ENCODE assay signal across 26 cellular contexts in genomic region chr10:11706911-11707567, GRCh38. TPM values are rescaled to one million over a fixed set of nuclear protein-coding genes. Genes with fewer than 3 reads are reported as not detected.
DNase-seq lines count a peak whose midpoint lies in the region; ATAC-seq and TF ChIP-seq lines count a peak whose summit lies in the region.
"Had no signal": no experiment of that assay in that cellular context is flagged by ENCODE, and none has a peak within 500 bp of the region (broad histone marks: within the 10 kb centered on the region; RNA-seq: fewer than 3 reads in every experiment).

No MANE protein-coding gene starts in this region.

- no peaks in the 10 kb centered on the region for H3K9me3 ChIP-seq in OCI-LY3 (ENCODE audit: insufficient read depth, low read length)
- H3K9me3 ChIP-seq in neural progenitor cell (ENCODE audit: low read depth), result no peaks in the 10 kb centered on the region
- H3K9me3 ChIP-seq: pancreas, SJSA1, stomach, transverse colon had no signal

- no peak overlapping the region for H3K9ac ChIP-seq in OCI-LY3 (ENCODE audit: low read length)
- no peak overlapping the region for H3K9ac ChIP-seq in neural progenitor cell
- H3K9ac ChIP-seq: BLaER1 treated with 17β-estradiol and CSF1 and Interleukin-3, amounts not matched to agents 10 nM and 100 nM had no signal

- H3K27me3 ChIP-seq in OCI-LY3 (ENCODE audit: low read depth, low read length) (peaks cover 73% of the 10 kb centered on the region), neural progenitor cell (no peaks in the 10 kb centered on the region)
- H3K27me3 ChIP-seq: BLaER1 treated with 17β-estradiol and CSF1 and Interleukin-3, amounts not matched to agents 10 nM and 100 nM; hepatocyte; pancreas; stomach; transverse colon had no signal

- TF ChIP-seq CTCF in GM12865 (IDR thresholded peaks at IDR 0.05; ENCODE audit: insufficient read depth, low read depth, low read length, missing control alignments) (peak; percentile 5), OCI-LY3 (IDR thresholded peaks at IDR 0.05; ENCODE audit: low read depth, low read length) (peak; percentile 21), endothelial cell (IDR thresholded peaks at IDR 0.05; ENCODE audit: unreplicated experiment) (peak; percentile 27), neural progenitor cell (IDR thresholded peaks at IDR 0.05) (peak; percentile 30)

- H3K36me3 Mint-ChIP-seq in endothelial cell (ENCODE audit: low read depth, unreplicated experiment) (no peaks in the 10 kb centered on the region), neural progenitor cell (no peaks in the 10 kb centered on the region)
- H3K36me3 Mint-ChIP-seq: immature natural killer cell; natural killer cell treated with Interleukin-12 subunit alpha and Interleukin-12 subunit beta and Interleukin-15 and Interleukin-18, amount 100 ng/mL, for 72 hours had no signal

- H3K27ac Mint-ChIP-seq in endothelial cell (ENCODE audit: unreplicated experiment) (no peak overlapping the region), neural progenitor cell (no peak overlapping the region)
- H3K27ac Mint-ChIP-seq: immature natural killer cell; natural killer cell treated with Interleukin-12 subunit alpha and Interleukin-12 subunit beta and Interleukin-15 and Interleukin-18, amount 100 ng/mL, for 72 hours; T-helper 1 cell treated with Interleukin-12 subunit alpha and Interleukin-12 subunit beta and Interleukin-4 antibody, amounts not matched to agents 30 μg/mL and 1 μg/mL, for 36 hours had no signal

- H4K20me1 ChIP-seq in OCI-LY3 (ENCODE audit: insufficient read depth, low read length), result no peaks in the 10 kb centered on the region
- no peaks in the 10 kb centered on the region for H4K20me1 ChIP-seq in neural progenitor cell (ENCODE audit: low read depth)
- H4K20me1 ChIP-seq: BLaER1 treated with 17β-estradiol and CSF1 and Interleukin-3, amounts not matched to agents 10 nM and 100 nM had no signal

- H3K79me2 ChIP-seq in OCI-LY3 (ENCODE audit: low read length) (no peaks in the 10 kb centered on the region), neural progenitor cell (ENCODE audit: low read depth) (no peaks in the 10 kb centered on the region)
- H3K79me2 ChIP-seq: hepatocyte had no signal

- H3K27ac ChIP-seq in OCI-LY3 (ENCODE audit: low read length), result no peak overlapping the region
- H3K27ac ChIP-seq in neural progenitor cell, result no peak overlapping the region
- no peak overlapping the region for H3K27ac ChIP-seq in substantia nigra (ENCODE audit: low read depth, low read length, poor library complexity, severe bottlenecking)
- H3K27ac ChIP-seq: BLaER1 treated with 17β-estradiol and CSF1 and Interleukin-3, amounts not matched to agents 10 nM and 100 nM; hepatocyte; pancreas; SJSA1; stomach; transverse colon; VCaP had no signal

- H3F3A ChIP-seq in neural progenitor cell (ENCODE audit: low read depth), result no peaks in the 10 kb centered on the region

- H3K27me3 Mint-ChIP-seq in endothelial cell (ENCODE audit: unreplicated experiment) (peaks cover 7% of the 10 kb centered on the region), neural progenitor cell (ENCODE audit: insufficient read depth, low read depth) (peaks cover 16% of the 10 kb centered on the region)

- no peak for ATAC-seq in GM21515 (IDR thresholded peaks at IDR 0.05; ENCODE audit: unreplicated experiment)
- ATAC-seq: left ventricle myocardium superior; natural killer cell treated with Interleukin-12 subunit alpha and Interleukin-12 subunit beta and Interleukin-15 and Interleukin-18, amount 100 ng/mL, for 72 hours; pancreas; sciatic nerve had no signal

- H3K4me2 ChIP-seq in OCI-LY3 (ENCODE audit: low read length), result no peak overlapping the region
- H3K4me2 ChIP-seq in neural progenitor cell, result no peak overlapping the region
- H3K4me2 ChIP-seq: hepatocyte had no signal

- H2AFZ ChIP-seq in OCI-LY3 (ENCODE audit: low read depth, low read length) (no peak overlapping the region), neural progenitor cell (replicated peaks) (no peak overlapping the region)
- H2AFZ ChIP-seq: hepatocyte had no signal

- peaks cover 18% of the 10 kb centered on the region for H3K4me1 Mint-ChIP-seq in endothelial cell (ENCODE audit: unreplicated experiment)
- H3K4me1 Mint-ChIP-seq in neural progenitor cell, result peaks cover 28% of the 10 kb centered on the region

- H3K4me3 ChIP-seq in GM12865 (ENCODE audit: low read depth, low read length) (no peak overlapping the region), OCI-LY3 (ENCODE audit: low read length) (no peak overlapping the region), neural progenitor cell (no peak overlapping the region)
- H3K4me3 ChIP-seq: BLaER1 treated with 17β-estradiol and CSF1 and Interleukin-3, amounts not matched to agents 10 nM and 100 nM; hepatocyte; pancreas; SJSA1; stomach; transverse colon had no signal

- no peak overlapping the region for H3K4me3 Mint-ChIP-seq in endothelial cell (ENCODE audit: unreplicated experiment)
- H3K4me3 Mint-ChIP-seq in neural progenitor cell, result no peak overlapping the region
- H3K4me3 Mint-ChIP-seq: immature natural killer cell; natural killer cell treated with Interleukin-12 subunit alpha and Interleukin-12 subunit beta and Interleukin-15 and Interleukin-18, amount 100 ng/mL, for 72 hours; T-helper 1 cell treated with Interleukin-12 subunit alpha and Interleukin-12 subunit beta and Interleukin-4 antibody, amounts not matched to agents 30 μg/mL and 1 μg/mL, for 36 hours had no signal

- H3K4me1 ChIP-seq in OCI-LY3 (ENCODE audit: low read length) (peaks cover 7% of the 10 kb centered on the region), neural progenitor cell (peaks cover 13% of the 10 kb centered on the region)
- H3K4me1 ChIP-seq: pancreas, SJSA1 had no signal

- DNase-seq in GM12865 (ENCODE audit: low read depth) (no peak), endothelial cell (ENCODE audit: low spot score) (no peak), neural progenitor cell (ENCODE audit: low spot score) (no peak), substantia nigra (lab: John Stamatoyannopoulos, UW) (no peak), activated gamma-delta T cell treated with Interleukin-2 at 50 U/mL for 16 hours (no peak)
- no peak for DNase-seq in effector CD8-positive, alpha-beta T cell (lab: John Stamatoyannopoulos, UW)
- DNase-seq: activated CD4-positive, alpha-beta T cell treated with anti-CD3 and anti-CD28 coated beads, Interleukin-2, amount 50 U/mL, for 1 hour; activated CD8-positive, alpha-beta memory T cell treated with anti-CD3 and anti-CD28 coated beads, Interleukin-2, amount 50 U/mL, for 4 hours; activated effector memory CD4-positive, alpha-beta T cell treated with Interleukin-2 at 50 U/mL for 16 hours; cortex of kidney; immature natural killer cell; Kasumi-1; left ventricle myocardium superior; NCI-H510A treated with DMSO at 0.1 percent for 48 hours; pancreas; stomach had no signal

- no peaks in the 10 kb centered on the region for H3K9me3 Mint-ChIP-seq in endothelial cell (ENCODE audit: unreplicated experiment)
- H3K9me3 Mint-ChIP-seq in neural progenitor cell, result peaks cover 5% of the 10 kb centered on the region
- H3K9me3 Mint-ChIP-seq: immature natural killer cell; natural killer cell treated with Interleukin-12 subunit alpha and Interleukin-12 subunit beta and Interleukin-15 and Interleukin-18, amount 100 ng/mL, for 72 hours; T-helper 1 cell treated with Interleukin-12 subunit alpha and Interleukin-12 subunit beta and Interleukin-4 antibody, amounts not matched to agents 30 μg/mL and 1 μg/mL, for 36 hours had no signal

- H3K36me3 ChIP-seq in OCI-LY3 (replicated peaks; ENCODE audit: low read depth, low read length) (no peaks in the 10 kb centered on the region), neural progenitor cell (no peaks in the 10 kb centered on the region)
- H3K36me3 ChIP-seq: BLaER1 treated with 17β-estradiol and CSF1 and Interleukin-3, amounts not matched to agents 10 nM and 100 nM; pancreas; SJSA1; stomach; transverse colon had no signal

RNA-seq across cellular contexts. Expression of gene ECHDC3, which starts 35.1 kb away (rescaled TPM):
- 6.1 TPM for total RNA-seq in endothelial cell (ENCODE audit: unreplicated experiment)
- 2.1 and 10.1 TPM in 2 replicates for total RNA-seq in neural progenitor cell (ENCODE audit: low replicate concordance)
